In genomic region chr12:44874981-44875416, GRCh38 we compare ENCODE assay signal across 1 cellular context.
TF ChIP-seq lines count a peak whose summit lies in the region.

No MANE protein-coding gene starts in this region.

TF ChIP-seq in SK-N-SH treated with all-trans-retinoic acid at 6 μM for 48 hours, 23 proteins besides CTCF, POLR2A, EP300 and RAD21 (continued from another document):
- TF ChIP-seq CSRNP3 (CRISPR knock-in tag; IDR thresholded peaks at IDR 0.05) (no peak), POU6F1 (CRISPR knock-in tag; IDR thresholded peaks at IDR 0.05; ENCODE audit: borderline replicate concordance, low read depth) (no peak), ARNTL (CRISPR knock-in tag; IDR thresholded peaks at IDR 0.05; ENCODE audit: borderline replicate concordance, low read depth) (no peak)
